Comparison of ENCODE assay signal across 25 cellular contexts in the genomic region with DNA sequence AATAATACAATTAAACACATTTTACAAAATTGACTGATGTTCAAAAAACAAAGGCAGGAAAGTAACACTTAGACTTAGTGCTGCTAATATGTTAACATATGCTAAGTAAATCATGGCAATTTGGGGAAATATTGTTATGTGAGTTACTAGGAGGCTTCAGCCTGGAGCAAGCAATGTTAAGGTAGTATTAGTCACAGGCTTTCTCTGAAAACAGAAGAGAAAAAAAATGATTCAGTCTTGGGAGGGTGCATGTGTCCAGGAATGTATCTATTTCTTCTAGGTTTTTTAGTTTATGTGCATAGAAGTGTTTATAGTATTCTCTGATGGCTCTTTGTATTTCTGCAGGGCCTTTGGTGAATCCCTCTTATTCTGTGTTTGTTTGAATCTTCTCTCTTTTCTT.
"Had no signal": no experiment of that assay in that cellular context is flagged by ENCODE, and none has a peak within 500 bp of the region (broad histone marks: within the 10 kb centered on the region; RNA-seq: fewer than 3 reads in every experiment).

No MANE protein-coding gene starts in this region.

- H3K36me3 ChIP-seq: neutrophil, pancreas, thoracic aorta had no signal

- H3K9me3 Mint-ChIP-seq: activated CD4-positive, alpha-beta T cell treated with anti-CD3 and anti-CD28 coated beads, Interleukin-2, amount 10 ng/mL, durations not matched to agents 24 days and 14 days; activated naive CD8-positive, alpha-beta T cell treated with anti-CD3 and anti-CD28 coated beads, Interleukin-2, amount 50 U/mL, for 24 hours had no signal

- H3K4me1 ChIP-seq: pancreas had no signal

- H3K27me3 Mint-ChIP-seq: activated CD4-positive, alpha-beta T cell treated with anti-CD3 and anti-CD28 coated beads, Interleukin-2, amount 10 ng/mL, durations not matched to agents 24 days and 14 days; activated naive CD4-positive, alpha-beta T cell treated with anti-CD3 and anti-CD28 coated beads, Interleukin-2, amount 10 ng/mL, durations not matched to agents 7 days and 5 days; activated naive CD8-positive, alpha-beta T cell treated with anti-CD3 and anti-CD28 coated beads, Interleukin-2, amount 50 U/mL, for 24 hours; central memory CD8-positive, alpha-beta T cell; natural killer cell treated with Interleukin-12 subunit alpha and Interleukin-12 subunit beta and Interleukin-15 and Interleukin-18, amount 100 ng/mL, for 72 hours; stimulated activated naive B cell treated with anti-CD40 and anti-IgM and Interleukin-4, amounts not matched to agents 10 μg/mL and 1 μg/mL and 100 μg/mL, for 72 hours had no signal

- H3K27ac Mint-ChIP-seq: activated CD4-positive, alpha-beta T cell treated with anti-CD3 and anti-CD28 coated beads, Interleukin-2, amount 10 ng/mL, durations not matched to agents 24 days and 14 days; activated naive CD4-positive, alpha-beta T cell treated with anti-CD3 and anti-CD28 coated beads, Interleukin-2, amount 10 ng/mL, durations not matched to agents 7 days and 5 days; activated naive CD8-positive, alpha-beta T cell treated with anti-CD3 and anti-CD28 coated beads, Interleukin-2, amount 50 U/mL, for 24 hours; mesothelial cell of epicardium; natural killer cell treated with Interleukin-12 subunit alpha and Interleukin-12 subunit beta and Interleukin-15 and Interleukin-18, amount 100 ng/mL, for 72 hours; stimulated activated naive B cell treated with anti-CD40 and anti-IgM and Interleukin-4, amounts not matched to agents 10 μg/mL and 1 μg/mL and 100 μg/mL, for 72 hours had no signal

- H3K4me3 Mint-ChIP-seq: activated CD4-positive, alpha-beta T cell treated with anti-CD3 and anti-CD28 coated beads, Interleukin-2, amount 10 ng/mL, durations not matched to agents 24 days and 14 days; activated naive CD4-positive, alpha-beta T cell treated with anti-CD3 and anti-CD28 coated beads, Interleukin-2, amount 10 ng/mL, durations not matched to agents 7 days and 5 days; activated naive CD8-positive, alpha-beta T cell treated with anti-CD3 and anti-CD28 coated beads, Interleukin-2, amount 50 U/mL, for 24 hours; activated T-cell treated with anti-CD3 and anti-CD28 coated beads, Interleukin-2, amount 50 U/mL, for 4 hours; central memory CD8-positive, alpha-beta T cell; mesothelial cell of epicardium; natural killer cell treated with Interleukin-12 subunit alpha and Interleukin-12 subunit beta and Interleukin-15 and Interleukin-18, amount 100 ng/mL, for 72 hours; stimulated activated naive B cell treated with anti-CD40 and anti-IgM and Interleukin-4, amounts not matched to agents 10 μg/mL and 1 μg/mL and 100 μg/mL, for 72 hours had no signal

- H3K4me3 ChIP-seq: lung, pancreas, thoracic aorta had no signal

- H3K27me3 ChIP-seq: neutrophil, pancreas had no signal

- H3K27ac ChIP-seq: neutrophil, pancreas, thoracic aorta had no signal

- DNase-seq: activated CD4-positive, alpha-beta T cell treated with anti-CD3 and anti-CD28 coated beads, Interleukin-2, amount 10 ng/mL, durations not matched to agents 24 days and 14 days; activated CD8-positive, alpha-beta memory T cell treated with anti-CD3 and anti-CD28 coated beads, Interleukin-2, amount 50 U/mL, for 4 hours; activated effector memory CD4-positive, alpha-beta T cell treated with Interleukin-2 at 50 U/mL for 16 hours; activated naive CD4-positive, alpha-beta T cell treated with anti-CD3 and anti-CD28 coated beads, Interleukin-2, amount 10 ng/mL, durations not matched to agents 7 days and 5 days; activated naive CD8-positive, alpha-beta T cell treated with anti-CD3 and anti-CD28 coated beads, Interleukin-2, amount 50 U/mL, for 24 hours; activated T-cell treated with anti-CD3 and anti-CD28 coated beads, Interleukin-2, amount 50 U/mL, for 4 hours; cortex of kidney; effector CD4-positive, alpha-beta T cell; hippocampal formation; islet precursor cell; pancreas; stimulated activated CD4-positive, alpha-beta T cell treated with anti-CD3 and anti-CD28 coated beads, Interleukin-4, amount 100 ng/mL, for 24 hours; stimulated activated naive B cell treated with anti-CD40 and anti-IgM and Interleukin-4, amounts not matched to agents 10 μg/mL and 1 μg/mL and 100 μg/mL, for 72 hours; T-helper 1 cell; T-helper 9 cell had no signal

- H3K4me1 Mint-ChIP-seq: activated CD4-positive, alpha-beta T cell treated with anti-CD3 and anti-CD28 coated beads, Interleukin-2, amount 10 ng/mL, durations not matched to agents 24 days and 14 days; activated naive CD4-positive, alpha-beta T cell treated with anti-CD3 and anti-CD28 coated beads, Interleukin-2, amount 10 ng/mL, durations not matched to agents 7 days and 5 days; activated naive CD8-positive, alpha-beta T cell treated with anti-CD3 and anti-CD28 coated beads, Interleukin-2, amount 50 U/mL, for 24 hours; central memory CD8-positive, alpha-beta T cell; mesothelial cell of epicardium; stimulated activated naive B cell treated with anti-CD40 and anti-IgM and Interleukin-4, amounts not matched to agents 10 μg/mL and 1 μg/mL and 100 μg/mL, for 72 hours had no signal

- H3K9me3 ChIP-seq: neutrophil, pancreas, thoracic aorta had no signal

- ATAC-seq: activated naive CD8-positive, alpha-beta T cell treated with anti-CD3 and anti-CD28 coated beads, Interleukin-2, amount 50 U/mL, for 24 hours; activated T-cell treated with anti-CD3 and anti-CD28 coated beads, Interleukin-2, amount 50 U/mL, for 4 hours; esophagus mucosa; left lobe of liver; natural killer cell treated with Interleukin-12 subunit alpha and Interleukin-12 subunit beta and Interleukin-15 and Interleukin-18, amount 100 ng/mL, for 72 hours; pancreas; sciatic nerve; SK-N-SH treated with all-trans-retinoic acid at 6 μM for 48 hours; stimulated activated naive B cell treated with anti-CD40 and anti-IgM and Interleukin-4, amounts not matched to agents 10 μg/mL and 1 μg/mL and 100 μg/mL, for 72 hours had no signal

- H3K36me3 Mint-ChIP-seq: activated naive CD4-positive, alpha-beta T cell treated with anti-CD3 and anti-CD28 coated beads, Interleukin-2, amount 10 ng/mL, durations not matched to agents 7 days and 5 days; natural killer cell treated with Interleukin-12 subunit alpha and Interleukin-12 subunit beta and Interleukin-15 and Interleukin-18, amount 100 ng/mL, for 72 hours; stimulated activated naive B cell treated with anti-CD40 and anti-IgM and Interleukin-4, amounts not matched to agents 10 μg/mL and 1 μg/mL and 100 μg/mL, for 72 hours had no signal

- FAIRE-seq: pancreas had no signal
